Comparison of ENCODE assay signal across 19 cellular contexts in genomic region chr18:4807495-4808293, GRCh38.
"Had no signal": no experiment of that assay in that cellular context is flagged by ENCODE, and none has a peak within 500 bp of the region (broad histone marks: within the 10 kb centered on the region; RNA-seq: fewer than 3 reads in every experiment).

No MANE protein-coding gene starts in this region.

- H3K27me3 ChIP-seq: breast epithelium, dorsolateral prefrontal cortex, upper lobe of left lung had no signal

- DNase-seq: activated CD4-positive, alpha-beta T cell treated with anti-CD3 and anti-CD28 coated beads, Interleukin-2, amount 50 U/mL, for 48 hours; activated CD4-positive, CD25-positive, alpha-beta regulatory T cell treated with anti-CD3 and anti-CD28 coated beads, Interleukin-2, amount 50 U/mL, for 72 hours; activated CD8-positive, alpha-beta memory T cell treated with anti-CD3 and anti-CD28 coated beads, Interleukin-2, amount 10 ng/mL, durations not matched to agents 7 days and 5 days; activated gamma-delta T cell; activated T-cell treated with anti-CD3 and anti-CD28 coated beads, Interleukin-2, amount 50 U/mL, for 24 hours; amygdala; immature natural killer cell; mucosa of descending colon; naive thymus-derived CD8-positive, alpha-beta T cell; nucleus accumbens; right cardiac atrium; stimulated activated naive B cell treated with anti-CD40 and anti-IgM and Interleukin-4, amounts not matched to agents 10 μg/mL and 1 μg/mL and 100 μg/mL, for 72 hours had no signal

- H3K4me3 Mint-ChIP-seq: activated CD8-positive, alpha-beta memory T cell treated with anti-CD3 and anti-CD28 coated beads, Interleukin-2, amount 10 ng/mL, durations not matched to agents 7 days and 5 days; activated naive CD8-positive, alpha-beta T cell; activated T-cell treated with anti-CD3 and anti-CD28 coated beads, Interleukin-2, amount 50 U/mL, for 24 hours; immature natural killer cell; naive thymus-derived CD8-positive, alpha-beta T cell; stimulated activated naive B cell treated with anti-CD40 and anti-IgM and Interleukin-4, amounts not matched to agents 10 μg/mL and 1 μg/mL and 100 μg/mL, for 72 hours; T-helper 2 cell treated with Interferon-gamma antibody and Interleukin-4, amounts not matched to agents 5 μg/mL and 100 μg/mL, for 36 hours had no signal

- H3K27ac ChIP-seq: breast epithelium, upper lobe of left lung had no signal

- H3K9me3 ChIP-seq: breast epithelium had no signal

- ATAC-seq: activated CD8-positive, alpha-beta memory T cell treated with anti-CD3 and anti-CD28 coated beads, Interleukin-2, amount 10 ng/mL, durations not matched to agents 7 days and 5 days; esophagus mucosa; left lobe of liver; mucosa of descending colon; naive thymus-derived CD8-positive, alpha-beta T cell; right cardiac atrium; stimulated activated naive B cell treated with anti-CD40 and anti-IgM and Interleukin-4, amounts not matched to agents 10 μg/mL and 1 μg/mL and 100 μg/mL, for 72 hours had no signal

- H3K4me3 ChIP-seq: breast epithelium, dorsolateral prefrontal cortex, mucosa of descending colon, upper lobe of left lung had no signal

- H3K27ac Mint-ChIP-seq: activated CD8-positive, alpha-beta memory T cell treated with anti-CD3 and anti-CD28 coated beads, Interleukin-2, amount 10 ng/mL, durations not matched to agents 7 days and 5 days; activated naive CD8-positive, alpha-beta T cell; activated T-cell treated with anti-CD3 and anti-CD28 coated beads, Interleukin-2, amount 50 U/mL, for 24 hours; immature natural killer cell; naive thymus-derived CD8-positive, alpha-beta T cell; stimulated activated naive B cell treated with anti-CD40 and anti-IgM and Interleukin-4, amounts not matched to agents 10 μg/mL and 1 μg/mL and 100 μg/mL, for 72 hours; T-helper 2 cell treated with Interferon-gamma antibody and Interleukin-4, amounts not matched to agents 5 μg/mL and 100 μg/mL, for 36 hours had no signal

- H3K27me3 Mint-ChIP-seq: activated CD8-positive, alpha-beta memory T cell treated with anti-CD3 and anti-CD28 coated beads, Interleukin-2, amount 10 ng/mL, durations not matched to agents 7 days and 5 days; activated T-cell treated with anti-CD3 and anti-CD28 coated beads, Interleukin-2, amount 50 U/mL, for 24 hours; stimulated activated naive B cell treated with anti-CD40 and anti-IgM and Interleukin-4, amounts not matched to agents 10 μg/mL and 1 μg/mL and 100 μg/mL, for 72 hours had no signal

- H3K4me1 Mint-ChIP-seq: activated CD8-positive, alpha-beta memory T cell treated with anti-CD3 and anti-CD28 coated beads, Interleukin-2, amount 10 ng/mL, durations not matched to agents 7 days and 5 days; immature natural killer cell; naive thymus-derived CD8-positive, alpha-beta T cell; stimulated activated naive B cell treated with anti-CD40 and anti-IgM and Interleukin-4, amounts not matched to agents 10 μg/mL and 1 μg/mL and 100 μg/mL, for 72 hours had no signal

- H3K4me1 ChIP-seq: breast epithelium, upper lobe of left lung had no signal

- H3K36me3 Mint-ChIP-seq: activated CD8-positive, alpha-beta memory T cell treated with anti-CD3 and anti-CD28 coated beads, Interleukin-2, amount 10 ng/mL, durations not matched to agents 7 days and 5 days; activated naive CD8-positive, alpha-beta T cell; stimulated activated naive B cell treated with anti-CD40 and anti-IgM and Interleukin-4, amounts not matched to agents 10 μg/mL and 1 μg/mL and 100 μg/mL, for 72 hours had no signal

- H3K36me3 ChIP-seq: breast epithelium, upper lobe of left lung had no signal
